Comparison of ENCODE assay signal across 12 cellular contexts in the genomic region with DNA sequence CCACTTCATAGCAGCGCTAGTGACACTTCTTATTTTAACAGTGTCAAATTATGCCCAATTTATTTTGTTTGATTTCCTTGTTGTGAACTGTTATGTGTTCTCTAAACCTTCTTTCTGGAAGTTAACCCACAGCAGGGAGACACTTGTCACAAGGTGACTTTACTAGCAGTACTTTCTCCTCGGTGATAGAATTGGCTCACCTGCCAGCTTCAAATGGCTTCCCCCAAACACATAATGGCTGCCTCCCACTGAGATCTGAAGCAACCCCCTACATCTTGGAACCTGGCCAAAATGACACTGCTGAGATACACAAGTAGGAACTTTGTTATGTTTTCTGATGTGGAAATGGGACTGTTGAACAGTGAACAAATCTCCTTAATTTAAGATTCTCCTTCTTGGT.
A peak's percentile ranks its signal among the peaks of the same experiment; 100 is the strongest.
DNase-seq lines count a peak whose midpoint lies in the region; TF ChIP-seq lines count a peak whose summit lies in the region.
"Had no signal": no experiment of that assay in that cellular context is flagged by ENCODE, and none has a peak within 500 bp of the region (broad histone marks: within the 10 kb centered on the region; RNA-seq: fewer than 3 reads in every experiment).

No MANE protein-coding gene starts in this region.

- no peak for TF ChIP-seq CTCF in astrocyte of the cerebellum (IDR thresholded peaks at IDR 0.05; ENCODE audit: low read depth, low read length, missing control alignments)

- in situ Hi-C loops in astrocyte of the cerebellum (cut with HindIII; ENCODE audit: low sequenced_read_pairs), result no loop called here

- H3K4me1 ChIP-seq in effector memory CD4-positive, alpha-beta T cell (ENCODE audit: control insufficient read depth, insufficient read depth, low read length, poor library complexity, severe bottlenecking), result no peaks in the 10 kb centered on the region

- no peak overlapping the region for H3K27ac ChIP-seq in effector memory CD4-positive, alpha-beta T cell (ENCODE audit: insufficient read depth, low read length, poor library complexity, severe bottlenecking)

- DNase-seq in NCI-H146 (lab: John Stamatoyannopoulos, UW), result peak; percentile 38
- no peak for DNase-seq in NCI-H146 treated with DMSO at 0.1 percent for 48 hours (lab: John Stamatoyannopoulos, UW; ENCODE audit: unreplicated experiment)
- peak; percentile 86 for DNase-seq in NCI-H2081 treated with DMSO at 0.1 percent for 48 hours (lab: John Stamatoyannopoulos, UW)
- peak; percentile 4 for DNase-seq in astrocyte of the cerebellum (ENCODE audit: low read depth)
- peak; percentile 4 for DNase-seq in retina
- no peak for DNase-seq in GOT3 (lab: John Stamatoyannopoulos, UW)
- DNase-seq in stimulated activated CD4-positive, alpha-beta T cell treated with anti-CD3 and anti-CD28 coated beads, Interleukin-12 subunit alpha, Interleukin-12 subunit beta, amount 100 ng/mL, for 4 hours, result no peak
- no peak for DNase-seq in effector memory CD4-positive, alpha-beta T cell
- DNase-seq: activated naive CD4-positive, alpha-beta T cell treated with anti-CD3 and anti-CD28 coated beads for 36 hours; CD4-positive, alpha-beta memory T cell; left colon; SIG-M5 had no signal

- no peaks in the 10 kb centered on the region for H3K36me3 ChIP-seq in effector memory CD4-positive, alpha-beta T cell (ENCODE audit: control insufficient read depth, insufficient read depth, low read length)

- H3K4me3 ChIP-seq in astrocyte of the cerebellum (ENCODE audit: low read depth, low read length), result no peak overlapping the region
- no peak overlapping the region for H3K4me3 ChIP-seq in effector memory CD4-positive, alpha-beta T cell (ENCODE audit: insufficient read depth, low read depth, low read length, poor library complexity, severe bottlenecking)

- no peaks in the 10 kb centered on the region for H3K27me3 ChIP-seq in effector memory CD4-positive, alpha-beta T cell (replicated peaks; ENCODE audit: control insufficient read depth, insufficient read depth, low read length, poor library complexity, severe bottlenecking)

- no peaks in the 10 kb centered on the region for H3K9me3 ChIP-seq in effector memory CD4-positive, alpha-beta T cell (ENCODE audit: control insufficient read depth, low read length)

Comparison
In these comparisons a context has a peak if more than half of its experiments do, and no peak if none do; other contexts are left out.
1. DNase-seq: peak in NCI-H146 (single experiment), NCI-H2081 treated with DMSO at 0.1 percent for 48 hours (single experiment), astrocyte of the cerebellum (single experiment) and retina (single experiment); none in NCI-H146 treated with DMSO at 0.1 percent for 48 hours (single experiment), GOT3 (single experiment), stimulated activated CD4-positive, alpha-beta T cell treated with anti-CD3 and anti-CD28 coated beads, Interleukin-12 subunit alpha, Interleukin-12 subunit beta, amount 100 ng/mL, for 4 hours (single experiment) and effector memory CD4-positive, alpha-beta T cell (0 of 3).